Comparison of ENCODE assay signal across 18 cellular contexts in the genomic region with DNA sequence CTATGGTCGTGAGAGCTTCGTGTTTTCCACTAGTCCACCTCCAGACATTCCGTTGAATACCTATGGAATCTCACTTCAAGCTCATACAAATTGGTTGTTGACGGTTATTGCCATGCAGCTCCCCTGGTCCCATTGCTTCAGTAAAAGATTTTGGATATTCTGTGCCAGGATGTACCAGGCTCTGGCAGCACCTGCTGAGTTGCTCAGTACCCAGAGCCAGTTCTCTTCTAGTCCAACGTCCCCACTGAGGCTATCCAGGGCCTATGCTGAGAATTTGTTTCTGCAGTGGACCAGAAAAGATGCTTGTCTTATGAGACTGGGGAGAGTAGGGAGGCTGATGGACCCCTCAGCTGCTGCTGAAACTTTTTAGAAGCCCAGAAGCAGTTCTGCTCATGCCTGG.
DNase-seq lines count a peak whose midpoint lies in the region; ATAC-seq and TF ChIP-seq lines count a peak whose summit lies in the region.
"Had no signal": no experiment of that assay in that cellular context is flagged by ENCODE, and none has a peak within 500 bp of the region (broad histone marks: within the 10 kb centered on the region; RNA-seq: fewer than 3 reads in every experiment).

No MANE protein-coding gene starts in this region.

- peaks cover 0 to 3% of the 10 kb centered on the region in 2 experiments; a peak in 2 of 4 replicates for H3K4me1 Mint-ChIP-seq in H9
- H3K4me1 Mint-ChIP-seq: B cell; CD4-positive, CD25-positive, alpha-beta regulatory T cell had no signal

- no peaks in the 10 kb centered on the region for H3K9me3 Mint-ChIP-seq in H9
- H3K9me3 Mint-ChIP-seq: CD4-positive, CD25-positive, alpha-beta regulatory T cell; CD8-positive, alpha-beta T cell had no signal

- no peak overlapping the region for H3K23ac ChIP-seq in H9 (ENCODE audit: insufficient read length, low read depth, low read length)

- no peak overlapping the region for H3T11ph ChIP-seq in H9 (ENCODE audit: low read length)

- H2AK5ac ChIP-seq in H9 (ENCODE audit: insufficient read length, low read length), result no peak overlapping the region

- H3K27me3 ChIP-seq in heart left ventricle, result no peaks in the 10 kb centered on the region
- H3K27me3 ChIP-seq in right cardiac atrium (ENCODE audit: control insufficient read depth, insufficient read depth), result no peaks in the 10 kb centered on the region
- no peaks in the 10 kb centered on the region for H3K27me3 ChIP-seq in osteoblast (ENCODE audit: insufficient read depth, low read length)
- H3K27me3 ChIP-seq in H9 (ENCODE audit: insufficient read depth, low read length), result no peaks in the 10 kb centered on the region
- H3K27me3 ChIP-seq in HAP-1 (ENCODE audit: low read depth), result no peaks in the 10 kb centered on the region
- H3K27me3 ChIP-seq: BLaER1 had no signal

- no peak overlapping the region for H2BK20ac ChIP-seq in H9 (ENCODE audit: low read depth, low read length, poor library complexity, severe bottlenecking)

- no peak overlapping the region for H3K18ac ChIP-seq in H9 (ENCODE audit: insufficient read length, low read depth, low read length)

- H3K79me2 ChIP-seq in osteoblast (ENCODE audit: insufficient read depth, low read length) (no peaks in the 10 kb centered on the region), H9 (ENCODE audit: insufficient read depth, low read length) (no peaks in the 10 kb centered on the region)

- no peaks in the 10 kb centered on the region; the same call in 1 of the 2 replicates for H3K27me3 Mint-ChIP-seq in H9 (ENCODE audit: low read depth)
- H3K27me3 Mint-ChIP-seq: B cell; CD4-positive, CD25-positive, alpha-beta regulatory T cell had no signal

- no peak overlapping the region for H2BK12ac ChIP-seq in H9 (ENCODE audit: insufficient read length, low read depth, low read length)

- no peak overlapping the region for H2BK120ac ChIP-seq in H9 (ENCODE audit: low read depth, low read length, poor library complexity, severe bottlenecking)

- H3K9ac ChIP-seq in H9 (ENCODE audit: extremely low read depth, insufficient read length, low read length), result no peak overlapping the region
- H3K9ac ChIP-seq: BLaER1 had no signal

- DNase-seq in heart left ventricle (no peak), cardiac septum (ENCODE audit: low spot score) (no peak), right cardiac atrium (no peak), left ventricle myocardium superior (no peak), osteoblast (ENCODE audit: insufficient read length, low spot score, missing footprints) (peak; percentile 6), H9 (no peak), ecto neural progenitor cell (ENCODE audit: low spot score) (no peak), HAP-1 (ENCODE audit: low spot score in 2 of 2) (no peak)
- DNase-seq: Caco-2; CD4-positive, CD25-positive, alpha-beta regulatory T cell; CD8-positive, alpha-beta T cell; DMS79 treated with DMSO at 0.1 percent for 48 hours; GOT3 had no signal

- TF ChIP-seq CTCF in heart left ventricle (IDR thresholded peaks at IDR 0.05), result no peak
- no peak for TF ChIP-seq CTCF in osteoblast (IDR thresholded peaks at IDR 0.05; ENCODE audit: extremely low read depth, low read depth, low read length)
- TF ChIP-seq CTCF in H9 (conservative IDR thresholded peaks at IDR 0.05), result no peak

- no peak for TF ChIP-seq POLR2A in heart left ventricle (IDR thresholded peaks at IDR 0.05)

- ATAC-seq in heart left ventricle (no peak), right cardiac atrium (no peak), left ventricle myocardium superior (no peak)
- ATAC-seq: CD8-positive, alpha-beta T cell; HCT116 had no signal

- H3K4me3 Mint-ChIP-seq in H9, result no peak overlapping the region
- H3K4me3 Mint-ChIP-seq: B cell; CD4-positive, CD25-positive, alpha-beta regulatory T cell; CD8-positive, alpha-beta T cell had no signal

- H3K4me2 ChIP-seq in osteoblast (ENCODE audit: insufficient read depth, low read length), result no peak overlapping the region
- H3K4me2 ChIP-seq in H9 (ENCODE audit: insufficient read depth, insufficient read length, low read length), result no peak overlapping the region
- H3K4me2 ChIP-seq: BLaER1 had no signal

- no peak overlapping the region for H3K56ac ChIP-seq in H9 (ENCODE audit: insufficient read length, low read depth, low read length)

- H4K5ac ChIP-seq in H9 (ENCODE audit: insufficient read length, low read depth, low read length), result no peak overlapping the region

- H4K91ac ChIP-seq in H9 (ENCODE audit: insufficient read length, low read depth, low read length), result no peak overlapping the region

- H3K36me3 Mint-ChIP-seq in H9 (ENCODE audit: insufficient read depth in 1 of 3, low read depth in 3 of 3), result no peaks in the 10 kb centered on the region
- H3K36me3 Mint-ChIP-seq: CD4-positive, CD25-positive, alpha-beta regulatory T cell; CD8-positive, alpha-beta T cell had no signal

- 83 to 88% (median 86%) methylated on average over 5 of the region's 5 CpGs for WGBS in heart left ventricle, 4 donors
- 90% methylated on average over 5 of the region's 5 CpGs for WGBS in right cardiac atrium
- no CpG with 5 or more reads among the region's 5 CpGs for WGBS in H9 (ENCODE audit: extremely low coverage, insufficient read length, low lambda C conversion rate)

- H3K27ac Mint-ChIP-seq in H9, result no peak overlapping the region
- H3K27ac Mint-ChIP-seq: B cell; CD4-positive, CD25-positive, alpha-beta regulatory T cell; CD8-positive, alpha-beta T cell had no signal

- H2AFZ ChIP-seq in osteoblast (ENCODE audit: low read length), result no peak overlapping the region
- no peak overlapping the region for H2AFZ ChIP-seq in H9 (ENCODE audit: low read length)

- H2BK5ac ChIP-seq in H9 (ENCODE audit: insufficient read length, low read length), result no peak overlapping the region

- no peaks in the 10 kb centered on the region for H3K23me2 ChIP-seq in H9 (ENCODE audit: insufficient read length, low read depth, low read length, poor library complexity, severe bottlenecking)

- peaks cover 4% of the 10 kb centered on the region for H3K79me1 ChIP-seq in H9 (ENCODE audit: insufficient read depth, low read depth, low read length, poor library complexity, severe bottlenecking)

- H3K4me1 ChIP-seq in heart left ventricle, result peaks cover 0 to 56% (median 20%) of the 10 kb centered on the region in 12 donors
- peaks cover 13% of the 10 kb centered on the region for H3K4me1 ChIP-seq in right cardiac atrium (ENCODE audit: control insufficient read depth, insufficient read depth, low read length)
- no peaks in the 10 kb centered on the region for H3K4me1 ChIP-seq in osteoblast (ENCODE audit: insufficient read depth, low read length)
- H3K4me1 ChIP-seq in H9 (ENCODE audit: insufficient read depth, low read length), result no peaks in the 10 kb centered on the region
- H3K4me1 ChIP-seq in HAP-1, result no peaks in the 10 kb centered on the region
- H3K4me1 ChIP-seq: BLaER1, Caco-2 had no signal

- H4K20me1 ChIP-seq in osteoblast (ENCODE audit: insufficient read depth, low read length) (no peaks in the 10 kb centered on the region), H9 (ENCODE audit: control insufficient read depth, insufficient read depth, insufficient read length) (no peaks in the 10 kb centered on the region)
- H4K20me1 ChIP-seq: BLaER1 had no signal

- peak overlapping the region in 7 of 12 donors; percentile 3 to 85 (median 35) for H3K27ac ChIP-seq in heart left ventricle
- peak overlapping the region; percentile 32 for H3K27ac ChIP-seq in right cardiac atrium (ENCODE audit: low read length)
- no peak overlapping the region for H3K27ac ChIP-seq in osteoblast (ENCODE audit: low read depth, low read length)
- H3K27ac ChIP-seq in H9 (ENCODE audit: insufficient read length, low read depth, low read length), result no peak overlapping the region
- H3K27ac ChIP-seq: 22Rv1, BLaER1, C4-2B had no signal

- H3K9me3 ChIP-seq in heart left ventricle (no peaks in the 10 kb centered on the region), right cardiac atrium (ENCODE audit: control insufficient read depth, low read length) (no peaks in the 10 kb centered on the region), osteoblast (ENCODE audit: low read depth, low read length) (no peaks in the 10 kb centered on the region), H9 (ENCODE audit: control insufficient read depth, low read depth, low read length) (no peaks in the 10 kb centered on the region), HAP-1 (no peaks in the 10 kb centered on the region)
- H3K9me3 ChIP-seq: BLaER1, Caco-2 had no signal

- no peak overlapping the region for H3K4ac ChIP-seq in H9 (ENCODE audit: low read depth, low read length)

- no peak overlapping the region for H4K8ac ChIP-seq in H9 (replicated peaks; ENCODE audit: insufficient read length, low read depth, low read length)

- intact Hi-C loops in heart left ventricle (cut with DNase I), result loop anchor here in 1 of 10 donors (10.0 kb wide), 1 partner anchor 90 kb away; no protein-coding TSS in a partner anchor
- intact Hi-C loops in cardiac septum (cut with DNase I), result no loop called here
- intact Hi-C loops in right cardiac atrium (cut with DNase I), result loop anchor here in 1 of 4 donors (10.0 kb wide), 1 partner anchor 70 kb away; no protein-coding TSS in a partner anchor
- intact Hi-C loops in left ventricle myocardium superior (cut with micrococcal nuclease), result no loop called here

- H3K4me3 ChIP-seq in heart left ventricle (no peak overlapping the region), right cardiac atrium (ENCODE audit: low read length) (no peak overlapping the region), osteoblast (ENCODE audit: insufficient read depth, low read length) (no peak overlapping the region), HAP-1 (no peak overlapping the region)
- H3K4me3 ChIP-seq: BLaER1 had no signal

- in situ Hi-C loops in HAP-1 (cut with MboI; ENCODE audit: low sequenced_read_pairs), result no loop called here

- H3K36me3 ChIP-seq in heart left ventricle, result no peaks in the 10 kb centered on the region
- no peaks in the 10 kb centered on the region for H3K36me3 ChIP-seq in osteoblast (ENCODE audit: insufficient read depth, low read length)
- no peaks in the 10 kb centered on the region for H3K36me3 ChIP-seq in HAP-1 (replicated peaks)
- H3K36me3 ChIP-seq: BLaER1 had no signal

- H2BK15ac ChIP-seq in H9 (ENCODE audit: low read depth, low read length), result no peak overlapping the region

- H3K14ac ChIP-seq in H9 (ENCODE audit: insufficient read depth, low read length), result no peak overlapping the region

Comparison
In these comparisons a context has a peak if more than half of its experiments do, and no peak if none do; other contexts are left out.
1. H3K27ac ChIP-seq: peak in heart left ventricle (7 of 12) and right cardiac atrium (single experiment); none in osteoblast (single experiment) and H9 (single experiment).